In the genomic region with DNA sequence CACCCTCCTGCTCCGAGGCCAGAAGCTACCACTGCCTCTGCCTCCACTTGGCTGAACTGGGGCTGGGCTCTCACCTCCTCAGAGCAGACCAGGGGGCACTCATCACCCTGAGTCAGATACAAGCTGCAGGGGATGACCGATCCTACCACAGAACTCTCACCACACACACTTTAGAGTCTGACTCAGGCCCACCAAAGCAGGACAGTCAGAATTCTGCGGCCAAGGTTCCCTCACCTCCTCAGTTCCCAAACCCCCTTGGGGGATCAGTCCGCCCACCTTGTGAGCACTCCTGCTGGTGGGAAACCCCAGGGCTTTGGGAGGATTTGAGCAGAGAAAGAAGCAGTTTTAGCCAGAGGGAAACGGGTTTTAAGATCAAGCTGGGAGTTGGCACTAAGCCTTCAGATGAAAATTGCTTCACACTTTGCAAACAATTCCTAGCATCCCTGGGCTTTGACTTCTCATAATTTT, we compare ENCODE assay signal across 13 cellular contexts.
DNase-seq lines count a peak whose midpoint lies in the region; ATAC-seq and TF ChIP-seq lines count a peak whose summit lies in the region.
"Had no signal": no experiment of that assay in that cellular context is flagged by ENCODE, and none has a peak within 500 bp of the region (broad histone marks: within the 10 kb centered on the region; RNA-seq: fewer than 3 reads in every experiment).

No MANE protein-coding gene starts in this region.

- no peak overlapping the region for H3K4me3 ChIP-seq in astrocyte of the spinal cord (ENCODE audit: low read depth, low read length)
- no peak overlapping the region for H3K4me3 ChIP-seq in neuronal stem cell (ENCODE audit: low read length in 2 of 2)

- no peak overlapping the region for H2BK12ac ChIP-seq in neuronal stem cell (ENCODE audit: low read length)

- no CpG with 5 or more reads among the region's 5 CpGs for WGBS in neuronal stem cell (ENCODE audit: extremely low coverage in 2 of 2, insufficient read length in 2 of 2, insufficient replicate concordance in 1 of 2), 2 donors

- H2AK5ac ChIP-seq in neuronal stem cell (ENCODE audit: low read depth, low read length): no peak overlapping the region

- no peak overlapping the region for H2BK120ac ChIP-seq in neuronal stem cell (ENCODE audit: low read depth, low read length)

- H3K27me3 ChIP-seq in neuronal stem cell (ENCODE audit: control insufficient read depth in 3 of 3, insufficient read depth in 3 of 3, low read depth in 1 of 3, low read length in 3 of 3): no peaks in the 10 kb centered on the region

- H2AFZ ChIP-seq in neuronal stem cell (ENCODE audit: low read length): peak overlapping the region; percentile 72

- H4K91ac ChIP-seq in neuronal stem cell (ENCODE audit: low read depth, low read length, poor library complexity): no peak overlapping the region

- no peak for TF ChIP-seq CTCF in astrocyte of the spinal cord (IDR thresholded peaks at IDR 0.05; ENCODE audit: low read depth, low read length)

- no peak overlapping the region for H3K14ac ChIP-seq in neuronal stem cell (ENCODE audit: low read length)

- no peaks in the 10 kb centered on the region for H3K79me1 ChIP-seq in neuronal stem cell (ENCODE audit: low read depth, low read length)

- in situ Hi-C loops in astrocyte of the spinal cord (cut with HindIII; ENCODE audit: low sequenced_read_pairs): no loop called here

- no peak overlapping the region for H3K9ac ChIP-seq in neuronal stem cell (ENCODE audit: low read depth, low read length, poor library complexity)

- ATAC-seq in HG03064 (IDR thresholded peaks at IDR 0.05; ENCODE audit: low read depth, unreplicated experiment) (peak; percentile 54), HG02981 (IDR thresholded peaks at IDR 0.05; ENCODE audit: unreplicated experiment) (no peak), HG03520 (IDR thresholded peaks at IDR 0.05; ENCODE audit: unreplicated experiment) (no peak)
- ATAC-seq: WTC11 had no signal

- H3K4me2 ChIP-seq in neuronal stem cell (ENCODE audit: insufficient read depth, low read length, poor library complexity, severe bottlenecking): no peak overlapping the region

- DNase-seq in GM04504 (ENCODE audit: low read depth): peak; percentile 57
- peak; percentile 97 for DNase-seq in astrocyte of the spinal cord (ENCODE audit: low read depth, low spot score)
- DNase-seq in neuronal stem cell (ENCODE audit: low spot score): no peak
- no peak for DNase-seq in DMS114 treated with DMSO at 0.1 percent for 48 hours (lab: John Stamatoyannopoulos, UW; ENCODE audit: unreplicated experiment)
- DNase-seq in NCI-H748 treated with DMSO at 0.1 percent for 48 hours (lab: John Stamatoyannopoulos, UW): no peak
- DNase-seq: activated naive CD4-positive, alpha-beta T cell treated with anti-CD3 and anti-CD28 coated beads for 36 hours; DMS79; erythroblast; NCI-H774 had no signal

- no peak overlapping the region for H4K8ac ChIP-seq in neuronal stem cell (ENCODE audit: low read depth, low read length)

- H3K36me3 ChIP-seq in neuronal stem cell (replicated peaks in 1 of 2; ENCODE audit: control insufficient read depth in 2 of 2, insufficient read depth in 2 of 2, low read length in 2 of 2): no peaks in the 10 kb centered on the region

- H3K23ac ChIP-seq in neuronal stem cell (ENCODE audit: low read depth, low read length, poor library complexity): no peak overlapping the region

- H3K4ac ChIP-seq in neuronal stem cell (ENCODE audit: low read length): peak overlapping the region; percentile 43

- no peak overlapping the region for H2BK15ac ChIP-seq in neuronal stem cell (ENCODE audit: low read length)

- H3K9me3 ChIP-seq in neuronal stem cell (replicated peaks in 1 of 2; ENCODE audit: control insufficient read depth in 2 of 2, insufficient read depth in 1 of 2, low read depth in 1 of 2, low read length in 2 of 2): peaks cover 2 to 12% of the 10 kb centered on the region in 2 donors

- H3K4me1 ChIP-seq in neuronal stem cell (ENCODE audit: control insufficient read depth in 2 of 2, insufficient read depth in 1 of 2, low read depth in 1 of 2, low read length in 2 of 2): peaks cover 4 to 6% of the 10 kb centered on the region in 2 donors

- H3K27ac ChIP-seq in neuronal stem cell (replicated peaks; ENCODE audit: low read length): no peak overlapping the region

- peak overlapping the region; percentile 89 for H3K18ac ChIP-seq in neuronal stem cell (ENCODE audit: low read length)

- H2BK5ac ChIP-seq in neuronal stem cell (ENCODE audit: low read length): no peak overlapping the region

Comparison
In these comparisons a context has a peak if more than half of its experiments do, and no peak if none do; other contexts are left out.
1. DNase-seq: peak in GM04504 (single experiment) and astrocyte of the spinal cord (single experiment); none in neuronal stem cell (single experiment), DMS114 treated with DMSO at 0.1 percent for 48 hours (single experiment) and NCI-H748 treated with DMSO at 0.1 percent for 48 hours (single experiment).